Comparison of ENCODE assay signal across 20 cellular contexts in the genomic region with DNA sequence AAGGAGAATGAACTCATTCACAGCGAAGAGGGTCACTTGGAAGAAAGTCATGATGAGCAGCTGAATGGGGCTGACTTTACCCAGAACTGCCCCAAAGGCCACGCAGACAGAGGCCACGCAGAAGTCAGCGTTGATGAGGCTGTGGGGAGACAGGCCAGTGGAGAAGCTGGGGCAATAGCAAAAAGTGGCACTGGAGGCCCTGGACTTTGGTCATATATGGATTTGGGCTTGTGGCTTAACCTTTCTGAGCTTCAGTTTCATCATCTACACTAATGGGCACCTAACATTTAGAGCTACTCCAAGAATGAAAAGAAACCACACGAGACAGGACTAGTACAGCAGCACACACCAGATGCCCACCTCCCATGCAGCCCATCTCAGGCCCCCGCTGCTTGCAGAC. TPM values are rescaled to one million over a fixed set of nuclear protein-coding genes. Genes with fewer than 3 reads are reported as not detected.
DNase-seq lines count a peak whose midpoint lies in the region; ATAC-seq and TF ChIP-seq lines count a peak whose summit lies in the region.
"Had no signal": no experiment of that assay in that cellular context is flagged by ENCODE, and none has a peak within 500 bp of the region (broad histone marks: within the 10 kb centered on the region; RNA-seq: fewer than 3 reads in every experiment).

No MANE protein-coding gene starts in this region.

- H3K27ac ChIP-seq in right lobe of liver, result no peak overlapping the region
- no peak overlapping the region for H3K27ac ChIP-seq in MM.1S (ENCODE audit: low read length)
- H3K27ac ChIP-seq: BLaER1, GM23248 had no signal

- no peaks in the 10 kb centered on the region for H3K9me2 ChIP-seq in MM.1S (replicated peaks; ENCODE audit: insufficient read depth, low read length)

- no peak overlapping the region for H3K4me2 ChIP-seq in MM.1S (ENCODE audit: low read depth, low read length)
- H3K4me2 ChIP-seq: BLaER1 had no signal

- H3K9me3 ChIP-seq in right lobe of liver, result no peaks in the 10 kb centered on the region
- no peaks in the 10 kb centered on the region for H3K9me3 ChIP-seq in BE2C
- no peaks in the 10 kb centered on the region for H3K9me3 ChIP-seq in MM.1S (replicated peaks; ENCODE audit: insufficient read depth, low read length)
- H3K9me3 ChIP-seq: BLaER1 had no signal

- no peak overlapping the region for H3K9ac ChIP-seq in MM.1S (ENCODE audit: low read length)
- H3K9ac ChIP-seq: BLaER1, GM23248 had no signal

- WGBS in right lobe of liver (ENCODE audit: insufficient coverage, low coverage, low lambda C conversion rate, missing lambda C conversion rate), result 40% methylated on average over 4 of the region's 6 CpGs

- H2AFZ ChIP-seq in MM.1S (ENCODE audit: low read length), result no peak overlapping the region
- H2AFZ ChIP-seq: GM23248 had no signal

- H3F3A ChIP-seq in MM.1S (ENCODE audit: insufficient read depth, low read length), result no peaks in the 10 kb centered on the region

- TF ChIP-seq CTCF in right lobe of liver (IDR thresholded peaks at IDR 0.05) (no peak), BE2C (IDR thresholded peaks at IDR 0.05; ENCODE audit: low read depth, low read length) (no peak), MM.1S (IDR thresholded peaks at IDR 0.05; ENCODE audit: low read length) (no peak)

- no peaks in the 10 kb centered on the region for H3K4me1 ChIP-seq in right lobe of liver
- no peaks in the 10 kb centered on the region for H3K4me1 ChIP-seq in BE2C
- H3K4me1 ChIP-seq in MM.1S (ENCODE audit: low read length), result no peaks in the 10 kb centered on the region
- H3K4me1 ChIP-seq: BLaER1 had no signal

- no peaks in the 10 kb centered on the region for H3K79me2 ChIP-seq in MM.1S (ENCODE audit: low read length)

- no peaks in the 10 kb centered on the region for H3K36me3 ChIP-seq in right lobe of liver
- no peaks in the 10 kb centered on the region for H3K36me3 ChIP-seq in BE2C
- H3K36me3 ChIP-seq in MM.1S (replicated peaks; ENCODE audit: insufficient read depth, low read length), result no peaks in the 10 kb centered on the region
- H3K36me3 ChIP-seq: BLaER1 had no signal

- intact Hi-C loops in right lobe of liver (cut with DNase I), result no loop called here
- intact Hi-C loops in sciatic nerve (cut with DNase I), result no loop called here

- ATAC-seq in left lobe of liver (peak; percentile 65), right lobe of liver (peak; percentile 57 to 77 (median 66)), sciatic nerve (no peak), HG03095 (IDR thresholded peaks at IDR 0.05; ENCODE audit: unreplicated experiment) (no peak)
- ATAC-seq: GM12878 had no signal

- H3K27me3 ChIP-seq in right lobe of liver, result no peaks in the 10 kb centered on the region
- no peaks in the 10 kb centered on the region for H3K27me3 ChIP-seq in BE2C
- no peaks in the 10 kb centered on the region for H3K27me3 ChIP-seq in MM.1S (replicated peaks; ENCODE audit: insufficient read depth, low read length)
- H3K27me3 ChIP-seq: BLaER1 had no signal

- DNase-seq in left lobe of liver (ENCODE audit: low spot score), result no peak
- DNase-seq in right lobe of liver, result peak in 1 of 3 donors; percentile 29
- peak; percentile 0 for DNase-seq in sciatic nerve (ENCODE audit: low spot score)
- DNase-seq in BE2C, result no peak
- no peak for DNase-seq in MM.1S
- DNase-seq: CD4-positive, alpha-beta T cell; CD8-positive, alpha-beta memory T cell; DMS 273 treated with DMSO at 0.1 percent for 48 hours; DMS79; EL; GDM1; GM23248; H7; HCEC 1CT had no signal

- no peaks in the 10 kb centered on the region for H4K20me1 ChIP-seq in MM.1S (ENCODE audit: insufficient read depth, low read length)
- H4K20me1 ChIP-seq: BLaER1 had no signal

- TF ChIP-seq POLR2A in right lobe of liver (IDR thresholded peaks at IDR 0.05), result no peak

- no peak overlapping the region for H3K4me3 ChIP-seq in right lobe of liver
- H3K4me3 ChIP-seq in BE2C (ENCODE audit: low read depth, low read length), result no peak overlapping the region
- no peak overlapping the region for H3K4me3 ChIP-seq in MM.1S (ENCODE audit: low read length)
- H3K4me3 ChIP-seq: BLaER1, GM12878, GM23248 had no signal

RNA-seq across cellular contexts. Expression of a gene that starts 13.3 kb away (rescaled TPM):
- 0.15 TPM for total RNA-seq in left lobe of liver
- total RNA-seq in right lobe of liver, result under 1 TPM in 5 of 6 experiments, not detected in 1; 0.20 to 0.82 (median 0.37) TPM
- total RNA-seq in sciatic nerve, result not detected
- polyA plus RNA-seq in BE2C (2012; ENCODE audit: insufficient read depth, insufficient read length, low read depth), result not detected
- total RNA-seq: A172; CD4-positive, alpha-beta T cell; CD8-positive, alpha-beta memory T cell; GM23248; H1; H7 had no signal
- polyA plus RNA-seq: CD14-positive monocyte; CD8-positive, alpha-beta memory T cell; GM23248 had no signal

Comparison
In these comparisons a context has a peak if more than half of its experiments do, and no peak if none do; other contexts are left out.
1. ATAC-seq: peak in left lobe of liver (single experiment) and right lobe of liver (4 of 4); none in sciatic nerve (single experiment) and HG03095 (single experiment).